1 cellular context compared by ENCODE assay signal in the genomic region with DNA sequence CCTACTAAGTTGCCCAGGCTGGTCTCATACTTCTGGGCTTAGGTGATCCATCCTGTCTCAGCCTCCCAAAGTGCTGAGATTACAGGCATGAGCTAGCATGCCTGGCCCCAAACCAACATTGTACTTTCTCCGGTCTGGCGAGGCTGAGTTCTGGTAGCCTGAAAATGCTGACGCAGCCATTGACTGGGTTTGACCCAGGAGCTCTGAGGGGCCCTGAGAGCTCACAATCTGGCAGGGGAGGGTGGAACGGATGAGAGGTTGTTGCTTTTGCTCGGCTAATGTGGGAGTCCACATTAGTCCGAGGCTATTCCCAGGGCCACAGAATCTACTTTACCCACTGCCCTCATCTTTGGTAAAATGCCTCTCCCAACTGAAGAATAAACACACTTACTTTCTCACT.
TF ChIP-seq lines count a peak whose summit lies in the region.

No MANE protein-coding gene starts in this region.

TF ChIP-seq in HepG2, 621 proteins besides CTCF, POLR2A, EP300 and RAD21 (continued from another document):
- TF ChIP-seq, protein P1, sequence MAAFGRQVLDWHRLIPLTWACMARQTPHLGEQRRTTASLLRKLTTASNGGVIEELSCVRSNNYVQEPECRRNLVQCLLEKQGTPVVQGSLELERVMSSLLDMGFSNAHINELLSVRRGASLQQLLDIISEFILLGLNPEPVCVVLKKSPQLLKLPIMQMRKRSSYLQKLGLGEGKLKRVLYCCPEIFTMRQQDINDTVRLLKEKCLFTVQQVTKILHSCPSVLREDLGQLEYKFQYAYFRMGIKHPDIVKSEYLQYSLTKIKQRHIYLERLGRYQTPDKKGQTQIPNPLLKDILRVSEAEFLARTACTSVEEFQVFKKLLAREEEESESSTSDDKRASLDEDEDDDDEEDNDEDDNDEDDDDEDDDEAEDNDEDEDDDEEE (CRISPR knock-in tag; IDR thresholded peaks at IDR 0.05), result no peak
- peak; percentile 38 to 43 for TF ChIP-seq MAFK (conservative IDR thresholded peaks at IDR 0.05 in 1 of 2, IDR thresholded peaks at IDR 0.05 in 1 of 2; ENCODE audit: low read length in 2 of 2)
- TF ChIP-seq NFE2L2 (IDR thresholded peaks at IDR 0.05; ENCODE audit: low read length), result no peak
- TF ChIP-seq, protein P2, sequence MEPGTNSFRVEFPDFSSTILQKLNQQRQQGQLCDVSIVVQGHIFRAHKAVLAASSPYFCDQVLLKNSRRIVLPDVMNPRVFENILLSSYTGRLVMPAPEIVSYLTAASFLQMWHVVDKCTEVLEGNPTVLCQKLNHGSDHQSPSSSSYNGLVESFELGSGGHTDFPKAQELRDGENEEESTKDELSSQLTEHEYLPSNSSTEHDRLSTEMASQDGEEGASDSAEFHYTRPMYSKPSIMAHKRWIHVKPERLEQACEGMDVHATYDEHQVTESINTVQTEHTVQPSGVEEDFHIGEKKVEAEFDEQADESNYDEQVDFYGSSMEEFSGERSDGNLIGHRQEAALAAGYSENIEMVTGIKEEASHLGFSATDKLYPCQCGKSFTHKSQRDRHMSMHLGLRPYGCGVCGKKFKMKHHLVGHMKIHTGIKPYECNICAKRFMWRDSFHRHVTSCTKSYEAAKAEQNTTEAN (CRISPR knock-in tag; conservative IDR thresholded peaks at IDR 0.05), result no peak
- TF ChIP-seq, protein P3, sequence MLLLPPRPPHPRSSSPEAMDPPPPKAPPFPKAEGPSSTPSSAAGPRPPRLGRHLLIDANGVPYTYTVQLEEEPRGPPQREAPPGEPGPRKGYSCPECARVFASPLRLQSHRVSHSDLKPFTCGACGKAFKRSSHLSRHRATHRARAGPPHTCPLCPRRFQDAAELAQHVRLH (CRISPR knock-in tag; IDR thresholded peaks at IDR 0.05; ENCODE audit: borderline replicate concordance, low read depth), result no peak
